In genomic region chr12:38279756-38280155, GRCh38 we compare ENCODE assay signal across 22 cellular contexts.
"Had no signal": no experiment of that assay in that cellular context is flagged by ENCODE, and none has a peak within 500 bp of the region (broad histone marks: within the 10 kb centered on the region; RNA-seq: fewer than 3 reads in every experiment).

No MANE protein-coding gene starts in this region.

- H3K36me3 ChIP-seq: colonic mucosa, heart right ventricle, left ventricle myocardium inferior, lower lobe of right lung, neural progenitor cell, ovary had no signal

- H2AFZ ChIP-seq: neural progenitor cell had no signal

- H3K27me3 ChIP-seq: colonic mucosa, heart right ventricle, neural progenitor cell, ovary had no signal

- DNase-seq: colonic mucosa; effector CD4-positive, alpha-beta T cell; endodermal cell; heart right ventricle; hypothalamus; left cardiac atrium; left ventricle myocardium inferior; lower lobe of right lung; mesenchymal stem cell; midbrain; nucleus accumbens; ovary; right cardiac atrium; small intestine; stimulated activated CD4-positive, alpha-beta T cell treated with anti-CD3 and anti-CD28 coated beads, Interleukin-12 subunit alpha, Interleukin-12 subunit beta, amount 100 ng/mL, for 4 hours; stimulated activated naive CD4-positive, alpha-beta T cell; trophoblast cell had no signal

- H3K4me1 ChIP-seq: colonic mucosa, heart right ventricle, left ventricle myocardium inferior, lower lobe of right lung, neural progenitor cell had no signal

- ATAC-seq: heart right ventricle; left cardiac atrium; lower lobe of right lung; natural killer cell treated with Interleukin-12 subunit alpha and Interleukin-12 subunit beta and Interleukin-15 and Interleukin-18, amount 100 ng/mL, for 72 hours; right cardiac atrium had no signal

- FAIRE-seq: endothelial cell of umbilical vein, frontal cortex, islet of Langerhans had no signal

- H3K9ac ChIP-seq: neural progenitor cell had no signal

- H3K4me2 ChIP-seq: neural progenitor cell had no signal

- H3K4me3 ChIP-seq: colonic mucosa, heart right ventricle, left ventricle myocardium inferior, lower lobe of right lung, neural progenitor cell, ovary had no signal

- H3K9me3 ChIP-seq: colonic mucosa, heart right ventricle, left ventricle myocardium inferior, lower lobe of right lung, ovary had no signal

- H3K27ac ChIP-seq: colonic mucosa, heart right ventricle, left ventricle myocardium inferior, lower lobe of right lung, neural progenitor cell, ovary had no signal
